ENCODE assay signal across 13 cellular contexts in the genomic region with DNA sequence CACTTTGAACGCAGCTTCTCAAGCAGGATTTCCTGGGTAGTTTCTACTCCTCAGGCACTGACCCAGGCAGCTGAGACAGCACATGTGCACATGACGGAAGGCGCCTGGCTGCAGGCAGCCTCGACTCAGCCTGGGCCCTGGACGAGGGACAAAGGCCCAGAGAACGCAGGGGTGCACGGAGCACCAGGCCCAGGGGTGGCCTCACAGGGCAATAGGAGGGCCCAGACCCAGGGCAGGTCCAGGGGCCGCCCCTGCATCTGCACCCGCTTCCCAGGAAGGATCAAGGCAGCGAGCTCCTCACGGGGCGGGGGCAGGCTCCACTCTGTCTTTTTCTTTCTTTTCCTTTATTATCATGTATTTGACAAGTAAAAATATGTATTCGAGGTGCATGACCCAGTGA.
DNase-seq lines count a peak whose midpoint lies in the region; ATAC-seq and TF ChIP-seq lines count a peak whose summit lies in the region.
"Had no signal": no experiment of that assay in that cellular context is flagged by ENCODE, and none has a peak within 500 bp of the region (broad histone marks: within the 10 kb centered on the region; RNA-seq: fewer than 3 reads in every experiment).

No MANE protein-coding gene starts in this region.

- H3K4me1 Mint-ChIP-seq in activated naive CD4-positive, alpha-beta T cell treated with anti-CD3 and anti-CD28 coated beads for 36 hours (ENCODE audit: low read depth) = no peaks in the 10 kb centered on the region
- H3K4me1 Mint-ChIP-seq in activated naive CD8-positive, alpha-beta T cell treated with anti-CD3 and anti-CD28 coated beads, Interleukin-2, amount 50 U/mL, for 24 hours = peaks cover 7% of the 10 kb centered on the region

- H3K4me1 ChIP-seq in RWPE2 (ENCODE audit: insufficient read depth, poor library complexity, severe bottlenecking) (no peaks in the 10 kb centered on the region), lower lobe of right lung (no peaks in the 10 kb centered on the region), spleen (peaks cover 0 to 11% (median 0%) of the 10 kb centered on the region in 6 donors)
- H3K4me1 ChIP-seq: HAP-1 had no signal

- H3K4me3 ChIP-seq in RWPE2 (ENCODE audit: severe bottlenecking) (no peak overlapping the region), lower lobe of right lung (no peak overlapping the region), spleen (no peak overlapping the region)
- H3K4me3 ChIP-seq: HAP-1 had no signal

- H3K27ac Mint-ChIP-seq in activated naive CD4-positive, alpha-beta T cell treated with anti-CD3 and anti-CD28 coated beads for 36 hours = no peak overlapping the region
- H3K27ac Mint-ChIP-seq in activated naive CD8-positive, alpha-beta T cell treated with anti-CD3 and anti-CD28 coated beads, Interleukin-2, amount 50 U/mL, for 24 hours = no peak overlapping the region

- no peak for TF ChIP-seq POLR2A in spleen (IDR thresholded peaks at IDR 0.05)

- intact Hi-C loops in activated naive CD4-positive, alpha-beta T cell treated with anti-CD3 and anti-CD28 coated beads for 36 hours (cut with micrococcal nuclease) = no loop called here
- intact Hi-C loops in lower lobe of right lung (cut with DNase I) (no loop called here), spleen (cut with DNase I; ENCODE audit: low total_unique reads) (no loop called here)

- no peak overlapping the region for H3K27ac ChIP-seq in RWPE2 (ENCODE audit: poor library complexity, severe bottlenecking)
- no peak overlapping the region for H3K27ac ChIP-seq in lower lobe of right lung
- H3K27ac ChIP-seq in spleen = no peak overlapping the region
- H3K27ac ChIP-seq: 22Rv1 had no signal

- CTCF ChIA-PET in activated naive CD4-positive, alpha-beta T cell treated with anti-CD3 and anti-CD28 coated beads for 36 hours (lab: Charles Lee) = no interaction called here

- H3K9me3 ChIP-seq in RWPE2 (ENCODE audit: severe bottlenecking) (no peaks in the 10 kb centered on the region), lower lobe of right lung (no peaks in the 10 kb centered on the region), spleen (peaks cover 0 to 19% (median 0%) of the 10 kb centered on the region in 8 donors)
- H3K9me3 ChIP-seq: HAP-1 had no signal

- H3K36me3 ChIP-seq in RWPE2 (ENCODE audit: low read depth) (no peaks in the 10 kb centered on the region), lower lobe of right lung (no peaks in the 10 kb centered on the region), spleen (peaks cover 0 to 73% (median 0%) of the 10 kb centered on the region in 6 donors)
- H3K36me3 ChIP-seq: HAP-1 had no signal

- peak; percentile 8 for DNase-seq in activated naive CD4-positive, alpha-beta T cell treated with anti-CD3 and anti-CD28 coated beads, Interleukin-2, amount 50 U/mL, for 16 hours
- DNase-seq in activated naive CD4-positive, alpha-beta T cell treated with anti-CD3 and anti-CD28 coated beads for 36 hours = no peak
- DNase-seq in RWPE2 (ENCODE audit: low spot score) (peak; percentile 26), lower lobe of right lung (peak; percentile 28), spleen (peak; percentile 71), NCI-H1092 treated with DMSO at 0.1 percent for 48 hours (lab: John Stamatoyannopoulos, UW) (no peak), activated gamma-delta T cell (lab: John Stamatoyannopoulos, UW) (no peak)
- no peak for DNase-seq in activated naive CD8-positive, alpha-beta T cell treated with anti-CD3 and anti-CD28 coated beads, Interleukin-2, amount 50 U/mL, for 24 hours
- DNase-seq: C1 segment of cervical spinal cord; CD4-positive, alpha-beta memory T cell; DMS79 had no signal

- no peak for ATAC-seq in RWPE2 (ENCODE audit: low read depth)
- ATAC-seq in lower lobe of right lung = no peak
- ATAC-seq in activated naive CD8-positive, alpha-beta T cell treated with anti-CD3 and anti-CD28 coated beads, Interleukin-2, amount 50 U/mL, for 24 hours = no peak

- peaks cover 3% of the 10 kb centered on the region for H3K27me3 ChIP-seq in RWPE2 (ENCODE audit: insufficient read depth, poor library complexity, severe bottlenecking)
- no peaks in the 10 kb centered on the region for H3K27me3 ChIP-seq in lower lobe of right lung (ENCODE audit: low read depth)
- H3K27me3 ChIP-seq in spleen (replicated peaks in 1 of 7) = no peaks in the 10 kb centered on the region

- TF ChIP-seq CTCF in RWPE2 (IDR thresholded peaks at IDR 0.05; ENCODE audit: poor library complexity, severe bottlenecking) (no peak), lower lobe of right lung (IDR thresholded peaks at IDR 0.05) (no peak), spleen (IDR thresholded peaks at IDR 0.05 in 8 of 11, conservative IDR thresholded peaks at IDR 0.05 in 3 of 11) (no peak)

- no peaks in the 10 kb centered on the region for H3K27me3 Mint-ChIP-seq in activated naive CD4-positive, alpha-beta T cell treated with anti-CD3 and anti-CD28 coated beads for 36 hours (ENCODE audit: low read depth)
- H3K27me3 Mint-ChIP-seq in activated naive CD8-positive, alpha-beta T cell treated with anti-CD3 and anti-CD28 coated beads, Interleukin-2, amount 50 U/mL, for 24 hours = no peaks in the 10 kb centered on the region
- H3K27me3 Mint-ChIP-seq: CD4-positive, alpha-beta memory T cell had no signal

- H3K9me3 Mint-ChIP-seq in activated naive CD4-positive, alpha-beta T cell treated with anti-CD3 and anti-CD28 coated beads for 36 hours = no peaks in the 10 kb centered on the region
- H3K9me3 Mint-ChIP-seq in activated naive CD8-positive, alpha-beta T cell treated with anti-CD3 and anti-CD28 coated beads, Interleukin-2, amount 50 U/mL, for 24 hours = no peaks in the 10 kb centered on the region
- H3K9me3 Mint-ChIP-seq: CD4-positive, alpha-beta memory T cell had no signal

- 83 to 95% (median 89%) methylated on average over 10 to 13 of the region's 13 CpGs for WGBS in spleen, 5 donors

- H3K36me3 Mint-ChIP-seq in activated naive CD4-positive, alpha-beta T cell treated with anti-CD3 and anti-CD28 coated beads for 36 hours (ENCODE audit: low read depth) = peaks cover 6% of the 10 kb centered on the region
- H3K36me3 Mint-ChIP-seq in activated naive CD8-positive, alpha-beta T cell treated with anti-CD3 and anti-CD28 coated beads, Interleukin-2, amount 50 U/mL, for 24 hours (ENCODE audit: low read depth) = peaks cover 5% of the 10 kb centered on the region

- no peak overlapping the region for H3K4me3 Mint-ChIP-seq in activated naive CD4-positive, alpha-beta T cell treated with anti-CD3 and anti-CD28 coated beads for 36 hours
- H3K4me3 Mint-ChIP-seq in activated naive CD8-positive, alpha-beta T cell treated with anti-CD3 and anti-CD28 coated beads, Interleukin-2, amount 50 U/mL, for 24 hours = no peak overlapping the region
- H3K4me3 Mint-ChIP-seq: CD4-positive, alpha-beta memory T cell had no signal

Comparison
In these comparisons a context has a peak if more than half of its experiments do, and no peak if none do; other contexts are left out.
1. DNase-seq: peak in activated naive CD4-positive, alpha-beta T cell treated with anti-CD3 and anti-CD28 coated beads, Interleukin-2, amount 50 U/mL, for 16 hours (single experiment), RWPE2 (single experiment), lower lobe of right lung (single experiment) and spleen (single experiment); none in activated naive CD4-positive, alpha-beta T cell treated with anti-CD3 and anti-CD28 coated beads for 36 hours (single experiment), activated naive CD8-positive, alpha-beta T cell treated with anti-CD3 and anti-CD28 coated beads, Interleukin-2, amount 50 U/mL, for 24 hours (single experiment), NCI-H1092 treated with DMSO at 0.1 percent for 48 hours (single experiment) and activated gamma-delta T cell (single experiment).